8 cellular contexts compared by ENCODE assay signal in genomic region chr4:153643406-153644016, GRCh38. TPM values are rescaled to one million over a fixed set of nuclear protein-coding genes. Genes with fewer than 3 reads are reported as not detected.
DNase-seq lines count a peak whose midpoint lies in the region; ATAC-seq and TF ChIP-seq lines count a peak whose summit lies in the region.

No MANE protein-coding gene starts in this region.

- no peaks in the 10 kb centered on the region for H3K36me3 Mint-ChIP-seq in naive thymus-derived CD8-positive, alpha-beta T cell

- H3K4me3 ChIP-seq in choroid plexus epithelial cell (ENCODE audit: low read depth, low read length): no peak overlapping the region

- no peaks in the 10 kb centered on the region for H3K27me3 Mint-ChIP-seq in naive thymus-derived CD8-positive, alpha-beta T cell

- peak; percentile 87 for ATAC-seq in GM21529 (IDR thresholded peaks at IDR 0.05; ENCODE audit: unreplicated experiment)
- peak; percentile 96 to 98 for ATAC-seq in naive thymus-derived CD8-positive, alpha-beta T cell
- ATAC-seq in HG02840 (IDR thresholded peaks at IDR 0.05; ENCODE audit: low FRiP score, unreplicated experiment): no peak

- POLR2A ChIA-PET in naive thymus-derived CD8-positive, alpha-beta T cell (lab: Charles Lee): no interaction called here

- H3K4me1 Mint-ChIP-seq in naive thymus-derived CD8-positive, alpha-beta T cell: peaks cover 9 to 12% (median 10%) of the 10 kb centered on the region in 4 donors

- H3K4me3 Mint-ChIP-seq in naive thymus-derived CD8-positive, alpha-beta T cell: peak overlapping the region in 2 of 10 donors; percentile 8 to 23

- peaks cover 0 to 2% (median 0%) of the 10 kb centered on the region in 9 donors for H3K9me3 Mint-ChIP-seq in naive thymus-derived CD8-positive, alpha-beta T cell

- DNase-seq in NCI-H510A treated with DMSO at 0.1 percent for 48 hours (lab: John Stamatoyannopoulos, UW) (peak; percentile 47), NCI-H510A (lab: John Stamatoyannopoulos, UW) (no peak), HT-29 (ENCODE audit: low spot score) (peak; percentile 63), NOMO-1 treated with DMSO at 0.1 percent for 48 hours (lab: John Stamatoyannopoulos, UW; ENCODE audit: unreplicated experiment) (peak; percentile 94), choroid plexus epithelial cell (ENCODE audit: low read depth) (peak; percentile 75)
- peak in 4 of 10 donors; percentile 19 to 59 (median 42) for DNase-seq in naive thymus-derived CD8-positive, alpha-beta T cell

- H3K27ac Mint-ChIP-seq in naive thymus-derived CD8-positive, alpha-beta T cell: no peak overlapping the region

- peak; percentile 60 for TF ChIP-seq CTCF in choroid plexus epithelial cell (conservative IDR thresholded peaks at IDR 0.05; ENCODE audit: low read depth, low read length)

RNA-seq across cellular contexts. Expression of gene TLR2, which starts 40.6 kb away (rescaled TPM):
- total RNA-seq in HT-29 (2014; rRNA removed; shearing (Covaris generic)): not detected in 2 replicates
- total RNA-seq in naive thymus-derived CD8-positive, alpha-beta T cell: 1 to 10 TPM; 2.0 to 2.7 TPM
- under 1 TPM; 0.29 to 0.71 (median 0.44) TPM for polyA plus RNA-seq in naive thymus-derived CD8-positive, alpha-beta T cell
